In the genomic region with DNA sequence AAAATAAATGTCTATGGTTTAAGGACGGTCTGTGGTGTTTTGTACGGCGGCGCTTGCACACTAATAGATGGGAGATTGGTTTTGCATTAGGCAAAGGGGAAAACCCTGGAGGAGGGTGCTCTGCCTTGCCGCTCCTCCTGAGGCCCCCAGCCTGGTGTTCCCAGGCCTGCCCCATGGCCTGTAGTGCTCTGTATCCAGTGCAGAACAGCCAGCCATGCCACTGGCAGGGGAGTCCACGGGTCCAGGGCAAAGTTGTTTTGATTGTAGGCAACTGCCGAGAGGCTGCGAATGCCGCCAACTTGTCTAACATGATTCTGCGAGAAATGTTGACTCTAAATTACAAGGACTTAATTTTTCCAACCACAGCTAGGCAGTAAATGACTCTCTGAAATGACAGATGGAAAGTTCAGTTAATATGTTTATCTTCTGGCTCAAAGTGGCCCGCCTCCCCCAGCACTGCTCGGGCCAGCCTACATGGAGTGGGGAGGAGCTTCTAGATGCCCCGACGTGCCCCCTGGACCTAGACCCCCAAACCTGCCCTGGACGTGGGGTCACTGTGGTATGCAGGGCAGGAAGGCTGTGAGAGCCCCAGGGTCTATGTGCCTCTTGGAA, we compare ENCODE assay signal across 16 cellular contexts.
DNase-seq lines count a peak whose midpoint lies in the region; ATAC-seq and TF ChIP-seq lines count a peak whose summit lies in the region.
"Had no signal": no experiment of that assay in that cellular context is flagged by ENCODE, and none has a peak within 500 bp of the region (broad histone marks: within the 10 kb centered on the region; RNA-seq: fewer than 3 reads in every experiment).

No MANE protein-coding gene starts in this region.

- intact Hi-C loops in prostate gland (cut with DNase I), result no loop called here

- 59% methylated on average over 15 of the region's 15 CpGs for WGBS in prostate gland

- TF ChIP-seq CTCF in prostate gland (IDR thresholded peaks at IDR 0.05), result no peak

- H3K27me3 ChIP-seq in prostate gland (replicated peaks; ENCODE audit: insufficient read depth), result no peaks in the 10 kb centered on the region
- H3K27me3 ChIP-seq: colonic mucosa, thyroid gland had no signal

- H3K36me3 ChIP-seq in prostate gland, result no peaks in the 10 kb centered on the region
- H3K36me3 ChIP-seq: colonic mucosa, thyroid gland had no signal

- H3K27ac ChIP-seq in prostate gland, result no peak overlapping the region
- H3K27ac ChIP-seq: colonic mucosa, RWPE1, thyroid gland had no signal

- peak; percentile 12 for DNase-seq in NCI-H748 (lab: John Stamatoyannopoulos, UW; ENCODE audit: unreplicated experiment)
- DNase-seq in NCI-H748 treated with DMSO at 0.1 percent for 48 hours (lab: John Stamatoyannopoulos, UW), result no peak
- peak; percentile 19 for DNase-seq in stimulated activated CD4-positive, alpha-beta T cell treated with anti-CD3 and anti-CD28 coated beads, Interleukin-12 subunit alpha, Interleukin-12 subunit beta, amount 100 ng/mL, for 4 hours
- no peak for DNase-seq in stimulated activated CD4-positive, alpha-beta T cell treated with anti-CD3 and anti-CD28 coated beads, Interleukin-2, amount 100 ng/mL, for 48 hours
- peak; percentile 15 for DNase-seq in prostate gland (ENCODE audit: low spot score)
- DNase-seq: 8988T; colonic mucosa; GF-D8; NCI-H1436 treated with DMSO at 0.1 percent for 48 hours; NCI-H2227 treated with DMSO at 0.1 percent for 48 hours; NK-92 treated with Interleukin-12 subunit alpha and Interleukin-12 subunit beta, amount 100 ng/mL, for 24 hours; thyroid gland had no signal

- no peak for TF ChIP-seq POLR2A in prostate gland (IDR thresholded peaks at IDR 0.05)

- ATAC-seq in GM21423 (IDR thresholded peaks at IDR 0.05; ENCODE audit: unreplicated experiment), result no peak
- no peak for ATAC-seq in GM18868 (IDR thresholded peaks at IDR 0.05; ENCODE audit: unreplicated experiment)
- ATAC-seq in HG02610 (IDR thresholded peaks at IDR 0.05; ENCODE audit: unreplicated experiment), result no peak

- no peaks in the 10 kb centered on the region for H3K9me3 ChIP-seq in prostate gland
- H3K9me3 ChIP-seq: colonic mucosa, thyroid gland had no signal

- no peaks in the 10 kb centered on the region for H3K4me1 ChIP-seq in prostate gland (replicated peaks)
- H3K4me1 ChIP-seq: colonic mucosa, thyroid gland had no signal

- no peak overlapping the region for H3K4me3 ChIP-seq in prostate gland
- H3K4me3 ChIP-seq: colonic mucosa, thyroid gland had no signal

Comparison
In these comparisons a context has a peak if more than half of its experiments do, and no peak if none do; other contexts are left out.
1. DNase-seq: peak in NCI-H748 (single experiment), stimulated activated CD4-positive, alpha-beta T cell treated with anti-CD3 and anti-CD28 coated beads, Interleukin-12 subunit alpha, Interleukin-12 subunit beta, amount 100 ng/mL, for 4 hours (single experiment) and prostate gland (single experiment); none in NCI-H748 treated with DMSO at 0.1 percent for 48 hours (single experiment) and stimulated activated CD4-positive, alpha-beta T cell treated with anti-CD3 and anti-CD28 coated beads, Interleukin-2, amount 100 ng/mL, for 48 hours (0 of 2).